Comparison of ENCODE assay signal across 9 cellular contexts in the genomic region with DNA sequence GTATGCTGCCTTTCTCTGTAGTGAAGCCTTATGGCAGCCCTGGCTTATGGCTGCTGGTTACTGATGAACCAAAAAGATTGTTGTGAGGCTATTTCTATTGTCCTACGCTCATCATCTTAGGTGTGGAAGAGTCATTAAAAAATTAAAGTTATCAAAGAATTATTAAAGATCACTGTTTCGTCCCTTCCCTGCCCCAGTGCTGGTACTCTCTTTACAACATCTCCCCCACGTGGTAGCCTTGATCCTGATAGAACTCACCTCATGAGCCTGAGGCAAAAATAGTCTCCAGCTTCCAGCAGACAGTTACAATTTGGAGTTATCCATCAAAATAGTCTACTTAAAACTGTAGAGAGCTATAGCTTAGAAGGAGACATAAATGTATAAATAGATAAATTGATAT.
DNase-seq lines count a peak whose midpoint lies in the region; ATAC-seq and TF ChIP-seq lines count a peak whose summit lies in the region.
"Had no signal": no experiment of that assay in that cellular context is flagged by ENCODE, and none has a peak within 500 bp of the region (broad histone marks: within the 10 kb centered on the region; RNA-seq: fewer than 3 reads in every experiment).

No MANE protein-coding gene starts in this region.

- in situ Hi-C loops in GM13976 (cut with MboI; ENCODE audit: low sequenced_read_pairs, unreplicated experiment), result loop anchor here (5.0 kb wide), 1 partner anchor 131 kb away; no protein-coding TSS in a partner anchor

- no peaks in the 10 kb centered on the region for H3K9me2 ChIP-seq in Loucy (replicated peaks; ENCODE audit: low read depth, low read length)

- no peak overlapping the region for H3K9ac ChIP-seq in Loucy (ENCODE audit: low read depth, low read length, poor library complexity, severe bottlenecking)

- no peaks in the 10 kb centered on the region for H4K20me1 ChIP-seq in Loucy (ENCODE audit: insufficient read depth, low read length, poor library complexity, severe bottlenecking)

- H3K36me3 ChIP-seq in Loucy (ENCODE audit: insufficient read depth, low read length) (no peaks in the 10 kb centered on the region), left ventricle myocardium inferior (no peaks in the 10 kb centered on the region)
- H3K36me3 ChIP-seq: SJCRH30 had no signal

- H3K4me3 ChIP-seq in Loucy (ENCODE audit: low read length, poor library complexity, severe bottlenecking), result no peak overlapping the region
- H3K4me3 ChIP-seq in left ventricle myocardium inferior, result no peak overlapping the region
- H3K4me3 ChIP-seq: SJCRH30 had no signal

- intact Hi-C loops in left ventricle myocardium inferior (cut with micrococcal nuclease) (no loop called here), sciatic nerve (cut with DNase I) (no loop called here)

- H3K27me3 ChIP-seq in Loucy (ENCODE audit: insufficient read depth, low read length, poor library complexity, severe bottlenecking), result no peaks in the 10 kb centered on the region
- H3K27me3 ChIP-seq in left ventricle myocardium inferior (ENCODE audit: low read depth), result peaks cover 4% of the 10 kb centered on the region
- H3K27me3 ChIP-seq: SJCRH30 had no signal

- no peak overlapping the region for H2AFZ ChIP-seq in Loucy (ENCODE audit: low read length)

- H3K4me1 ChIP-seq in Loucy (ENCODE audit: insufficient read depth, low read length, poor library complexity, severe bottlenecking) (peaks cover 11% of the 10 kb centered on the region), left ventricle myocardium inferior (peaks cover 8% of the 10 kb centered on the region)
- H3K4me1 ChIP-seq: SJCRH30 had no signal

- H3K4me2 ChIP-seq in Loucy (ENCODE audit: low read depth, low read length, poor library complexity, severe bottlenecking), result no peak overlapping the region

- ATAC-seq in GM21576 (IDR thresholded peaks at IDR 0.05; ENCODE audit: unreplicated experiment) (peak; percentile 46), sciatic nerve (no peak), omental fat pad (ENCODE audit: low FRiP score) (no peak)

- H3K27ac ChIP-seq in left ventricle myocardium inferior (replicated peaks), result no peak overlapping the region
- H3K27ac ChIP-seq: SJCRH30 had no signal

- DNase-seq in GM13976 (ENCODE audit: low spot score) (peak; percentile 21), left ventricle myocardium inferior (no peak), sciatic nerve (ENCODE audit: low spot score) (no peak), omental fat pad (ENCODE audit: low spot score) (no peak), NCI-H510A (lab: John Stamatoyannopoulos, UW) (no peak)
- DNase-seq in activated CD4-positive, CD25-positive, alpha-beta regulatory T cell (lab: John Stamatoyannopoulos, UW), result no peak

- no peaks in the 10 kb centered on the region for H3K79me2 ChIP-seq in Loucy (ENCODE audit: insufficient read depth, low read length)

- H3K9me3 ChIP-seq in Loucy (ENCODE audit: insufficient read depth, low read depth, low read length) (no peaks in the 10 kb centered on the region), left ventricle myocardium inferior (replicated peaks) (no peaks in the 10 kb centered on the region)
- H3K9me3 ChIP-seq: SJCRH30 had no signal

- H3F3A ChIP-seq in Loucy (ENCODE audit: low read depth), result no peaks in the 10 kb centered on the region

- TF ChIP-seq CTCF in GM13976 (IDR thresholded peaks at IDR 0.05; ENCODE audit: borderline replicate concordance, control extremely low read depth, extremely low read depth, insufficient read depth, missing control alignments) (peak; percentile 48), Loucy (conservative IDR thresholded peaks at IDR 0.05; ENCODE audit: low read length) (peak; percentile 75), left ventricle myocardium inferior (IDR thresholded peaks at IDR 0.05; ENCODE audit: borderline replicate concordance) (peak; percentile 39), omental fat pad (IDR thresholded peaks at IDR 0.05) (no peak)

Comparison
In these comparisons a context has a peak if more than half of its experiments do, and no peak if none do; other contexts are left out.
1. CTCF ChIP-seq: peak in GM13976 (single experiment), Loucy (single experiment) and left ventricle myocardium inferior (single experiment); none in omental fat pad (0 of 3).